In the genomic region with DNA sequence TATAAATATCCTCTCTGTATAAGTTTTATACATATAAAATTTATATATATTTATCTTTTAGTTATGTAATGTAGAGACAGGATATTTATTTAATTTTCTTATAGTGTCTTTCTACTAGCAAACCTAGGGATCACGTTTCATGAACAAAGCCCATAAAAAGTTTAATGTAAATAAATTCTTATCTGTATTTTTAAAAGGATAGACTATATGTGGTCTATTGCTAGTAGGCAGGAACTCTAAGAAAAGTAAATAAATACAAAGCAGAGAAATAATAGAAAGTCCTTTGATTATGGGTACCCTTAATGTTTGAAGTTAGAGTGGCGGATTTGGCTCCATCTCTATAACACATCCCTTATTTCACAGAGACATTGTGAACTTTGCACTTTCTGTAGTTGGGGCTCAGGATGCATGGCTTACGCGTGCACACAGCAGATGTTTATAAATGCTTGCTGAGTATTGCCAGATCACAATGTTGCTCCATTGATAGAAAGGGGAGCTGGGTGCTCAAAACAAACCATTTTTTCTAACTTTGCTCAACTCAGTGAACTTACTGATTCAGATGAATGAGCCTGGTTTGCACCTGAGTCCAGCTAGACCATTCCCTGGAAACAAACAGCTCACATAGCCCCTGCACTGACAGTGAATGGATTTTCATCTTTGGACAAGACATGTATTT, we compare ENCODE assay signal across 21 cellular contexts.
"Had no signal": no experiment of that assay in that cellular context is flagged by ENCODE, and none has a peak within 500 bp of the region (broad histone marks: within the 10 kb centered on the region; RNA-seq: fewer than 3 reads in every experiment).

No MANE protein-coding gene starts in this region.

- H3K36me3 Mint-ChIP-seq: activated naive CD4-positive, alpha-beta T cell treated with anti-CD3 and anti-CD28 coated beads, Interleukin-2, amount 50 U/mL, for 72 hours; naive thymus-derived CD4-positive, alpha-beta T cell had no signal

- H3K36me3 ChIP-seq: adrenal gland, tibial nerve, WERI-Rb-1 had no signal

- H3K9me3 Mint-ChIP-seq: activated naive CD4-positive, alpha-beta T cell treated with anti-CD3 and anti-CD28 coated beads, Interleukin-2, amount 50 U/mL, for 72 hours; dendritic cell treated with granulocyte-macrophage colony-stimulating factor and Interleukin-4, amounts not matched to agents 40 ng/mL and 50 ng/mL, for 4 days; naive thymus-derived CD4-positive, alpha-beta T cell; stimulated activated naive CD8-positive, alpha-beta T cell treated with anti-CD3 and anti-CD28 coated beads, Interleukin-15, Interleukin-2, amounts not matched to agents 100 ng/mL and 50 ng/mL, for 24 hours had no signal

- H3K27ac ChIP-seq: adrenal gland, esophagus muscularis mucosa, parathyroid adenoma, sigmoid colon, tibial nerve, WERI-Rb-1 had no signal

- FAIRE-seq: bronchial epithelial cell, endothelial cell of umbilical vein, urothelium cell line had no signal

- ATAC-seq: activated naive CD4-positive, alpha-beta T cell treated with anti-CD3 and anti-CD28 coated beads, Interleukin-2, amount 50 U/mL, for 72 hours; mucosa of descending colon; naive thymus-derived CD4-positive, alpha-beta T cell had no signal

- H3K27ac Mint-ChIP-seq: activated naive CD4-positive, alpha-beta T cell treated with anti-CD3 and anti-CD28 coated beads, Interleukin-2, amount 50 U/mL, for 72 hours; dendritic cell treated with granulocyte-macrophage colony-stimulating factor and Interleukin-4, amounts not matched to agents 40 ng/mL and 50 ng/mL, for 4 days; naive thymus-derived CD4-positive, alpha-beta T cell; stimulated activated naive CD8-positive, alpha-beta T cell treated with anti-CD3 and anti-CD28 coated beads, Interleukin-15, Interleukin-2, amounts not matched to agents 100 ng/mL and 50 ng/mL, for 24 hours had no signal

- H3K4me3 Mint-ChIP-seq: dendritic cell treated with granulocyte-macrophage colony-stimulating factor and Interleukin-4, amounts not matched to agents 40 ng/mL and 50 ng/mL, for 4 days; naive thymus-derived CD4-positive, alpha-beta T cell; stimulated activated naive CD8-positive, alpha-beta T cell treated with anti-CD3 and anti-CD28 coated beads, Interleukin-15, Interleukin-2, amounts not matched to agents 100 ng/mL and 50 ng/mL, for 24 hours had no signal

- H3K27me3 Mint-ChIP-seq: dendritic cell treated with granulocyte-macrophage colony-stimulating factor and Interleukin-4, amounts not matched to agents 40 ng/mL and 50 ng/mL, for 4 days had no signal

- H3K27me3 ChIP-seq: adrenal gland, esophagus muscularis mucosa, sigmoid colon, tibial nerve had no signal

- H3K9me3 ChIP-seq: adrenal gland, esophagus muscularis mucosa, mucosa of descending colon, sigmoid colon, tibial nerve had no signal

- H3K4me3 ChIP-seq: adrenal gland, esophagus muscularis mucosa, mucosa of descending colon, sigmoid colon, tibial nerve had no signal

- DNase-seq: activated CD4-positive, alpha-beta T cell treated with anti-CD3 and anti-CD28 coated beads for 1 hour; activated CD4-positive, alpha-beta T cell treated with anti-CD3 and anti-CD28 coated beads, Interleukin-2, amount 50 U/mL, for 4 hours; activated gamma-delta T cell; adrenal gland; cerebellar nuclear complex; effector CD8-positive, alpha-beta T cell; mesenchymal stem cell; mucosa of descending colon; naive thymus-derived CD4-positive, alpha-beta T cell; sigmoid colon; stimulated activated CD4-positive, alpha-beta T cell treated with anti-CD3 and anti-CD28 coated beads, Interleukin-2, amount 100 ng/mL, for 24 hours; WERI-Rb-1 had no signal

- H3K4me1 ChIP-seq: adrenal gland, esophagus muscularis mucosa, parathyroid adenoma, sigmoid colon, tibial nerve had no signal
